Comparison of ENCODE assay signal across 8 cellular contexts in the genomic region with DNA sequence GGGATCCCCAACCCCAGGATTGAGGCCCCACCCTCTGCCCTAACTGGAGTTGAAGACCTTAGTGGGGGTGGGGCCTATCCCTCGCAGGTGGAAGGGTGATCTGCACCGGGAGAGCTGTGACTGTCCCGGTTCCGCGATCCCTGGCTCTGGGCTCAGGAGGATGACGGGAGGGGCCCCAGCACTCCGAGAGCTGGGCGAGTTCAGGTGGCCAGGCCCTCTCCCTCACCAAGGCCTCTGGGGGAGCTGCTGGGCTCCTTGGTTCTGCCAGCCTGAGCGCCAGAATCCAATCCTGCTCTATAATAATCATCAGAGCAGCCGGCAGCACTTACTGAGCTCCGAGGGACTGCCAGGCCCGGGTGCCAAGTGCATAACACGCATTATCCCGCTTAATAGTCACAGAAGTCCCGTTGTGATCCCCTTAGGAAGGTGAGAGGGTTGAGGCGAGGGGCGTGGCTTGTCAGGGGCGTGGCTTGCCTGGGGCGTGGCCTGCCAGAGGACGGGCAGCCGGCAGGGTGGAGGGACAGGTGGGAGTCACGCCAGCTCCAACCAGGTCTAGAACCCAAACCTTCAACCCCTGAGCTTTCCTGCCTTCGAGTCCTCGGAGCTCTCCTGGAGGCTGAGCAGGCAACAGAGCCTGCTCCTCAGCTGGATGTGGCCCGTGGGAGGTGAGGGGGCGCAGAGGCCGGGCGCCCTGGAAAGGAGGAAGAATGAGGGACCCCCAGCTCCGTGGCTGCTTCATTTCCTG. TPM values are rescaled to one million over a fixed set of nuclear protein-coding genes. Genes with fewer than 3 reads are reported as not detected.
DNase-seq lines count a peak whose midpoint lies in the region; ATAC-seq and TF ChIP-seq lines count a peak whose summit lies in the region.

No MANE protein-coding gene starts in this region.

- peaks cover 4% of the 10 kb centered on the region for H3K4me1 Mint-ChIP-seq in neural crest cell

- H3K27me3 Mint-ChIP-seq in neural crest cell (ENCODE audit: low read depth), result peaks cover 89% of the 10 kb centered on the region

- no peak overlapping the region for H3K4me3 Mint-ChIP-seq in neural crest cell

- H3K36me3 Mint-ChIP-seq in neural crest cell (ENCODE audit: low read depth), result no peaks in the 10 kb centered on the region

- H3K27me3 ChIP-seq in esophagus (ENCODE audit: control insufficient read depth in 1 of 2, insufficient read depth in 2 of 2, low read length in 2 of 2), result no peaks in the 10 kb centered on the region
- H3K27me3 ChIP-seq in subcutaneous abdominal adipose tissue (ENCODE audit: control insufficient read depth in 5 of 5, insufficient read depth in 4 of 5, low read length in 5 of 5), result peaks cover 0 to 8% (median 7%) of the 10 kb centered on the region in 5 donors

- in situ Hi-C loops in KBM-7 (cut with MboI; ENCODE audit: low pct_unique_long_range_greater_than_20kb, low sequenced_read_pairs), result no loop called here

- H3K36me3 ChIP-seq in esophagus (ENCODE audit: control insufficient read depth in 2 of 2, insufficient read depth in 2 of 2, low read length in 1 of 2) (no peaks in the 10 kb centered on the region), subcutaneous abdominal adipose tissue (ENCODE audit: control insufficient read depth in 5 of 5, insufficient read depth in 5 of 5, low read length in 5 of 5) (no peaks in the 10 kb centered on the region)

- TF ChIP-seq CTCF in neural crest cell (conservative IDR thresholded peaks at IDR 0.05), result peak; percentile 44

- H3K27ac Mint-ChIP-seq in neural crest cell (ENCODE audit: unreplicated experiment), result no peak overlapping the region

- no peak for ATAC-seq in GM21423 (IDR thresholded peaks at IDR 0.05; ENCODE audit: unreplicated experiment)

- H3K4me1 ChIP-seq in esophagus (ENCODE audit: control insufficient read depth in 2 of 2, insufficient read depth in 2 of 2, low read length in 1 of 2) (peaks cover 9 to 21% of the 10 kb centered on the region in 2 donors), subcutaneous abdominal adipose tissue (ENCODE audit: control insufficient read depth in 5 of 5, insufficient read depth in 5 of 5, low read length in 5 of 5) (peaks cover 2 to 28% (median 21%) of the 10 kb centered on the region in 5 donors)

- DNase-seq in Daoy (ENCODE audit: low read depth) (peak; percentile 70), NCI-H345 (lab: John Stamatoyannopoulos, UW) (peak; percentile 78), activated T-cell treated with anti-CD3 and anti-CD28 coated beads for 48 hours (ENCODE audit: low read depth) (peak; percentile 61), neural crest cell (ENCODE audit: low read depth, low spot score) (no peak), KBM-7 (no peak)

- peak overlapping the region in 2 of 5 donors; percentile 37 to 68 for H3K9ac ChIP-seq in subcutaneous abdominal adipose tissue (ENCODE audit: low read length in 5 of 5)

- 3 to 9% methylated on average over 24 to 29 of the region's 29 CpGs for WGBS in esophagus, 2 donors

- no peaks in the 10 kb centered on the region for H3K9me3 Mint-ChIP-seq in neural crest cell

- H3K27ac ChIP-seq in esophagus (ENCODE audit: low read depth in 2 of 2, low read length in 1 of 2) (peak overlapping the region; percentile 16 to 52), subcutaneous abdominal adipose tissue (ENCODE audit: low read depth, low read length) (peak overlapping the region; percentile 50)

- H3K9me3 ChIP-seq in esophagus (ENCODE audit: control insufficient read depth in 2 of 2, insufficient read depth in 1 of 2, low read depth in 1 of 2, low read length in 1 of 2) (no peaks in the 10 kb centered on the region), subcutaneous abdominal adipose tissue (ENCODE audit: control insufficient read depth in 5 of 5, low read length in 5 of 5) (no peaks in the 10 kb centered on the region)

- H3K4me3 ChIP-seq in esophagus (ENCODE audit: low read depth in 1 of 2, low read length in 2 of 2), result peak overlapping the region; percentile 38 to 40
- H3K4me3 ChIP-seq in subcutaneous abdominal adipose tissue (ENCODE audit: low read depth in 1 of 5, low read length in 5 of 5), result peak overlapping the region; percentile 25 to 68 (median 61)

RNA-seq across cellular contexts. Expression of a gene that starts 7.2 kb away (rescaled TPM):
- 0.34 and 0.77 TPM in 2 replicates for total RNA-seq in Daoy (2014; rRNA removed; shearing (Covaris generic))
- 1 to 10 TPM; 1.3 to 2.2 TPM for polyA plus RNA-seq in esophagus
- 3.8 and 4.1 TPM in 2 replicates for total RNA-seq in neural crest cell

Comparison
In these comparisons a context has a peak if more than half of its experiments do, and no peak if none do; other contexts are left out.
1. DNase-seq: peak in Daoy (single experiment), NCI-H345 (single experiment) and activated T-cell treated with anti-CD3 and anti-CD28 coated beads for 48 hours (single experiment); none in neural crest cell (single experiment) and KBM-7 (single experiment).